29 cellular contexts compared by ENCODE assay signal in genomic region chr1:77234943-77235342, GRCh38. TPM values are rescaled to one million over a fixed set of nuclear protein-coding genes. Genes with fewer than 3 reads are reported as not detected.
"Had no signal": no experiment of that assay in that cellular context is flagged by ENCODE, and none has a peak within 500 bp of the region (broad histone marks: within the 10 kb centered on the region; RNA-seq: fewer than 3 reads in every experiment).

No MANE protein-coding gene starts in this region.

- H3K4me1 Mint-ChIP-seq: endodermal cell had no signal

- ATAC-seq: effector memory CD8-positive, alpha-beta T cell; esophagus mucosa; foreskin keratinocyte; gastrocnemius medialis; gastroesophageal sphincter; heart left ventricle; heart right ventricle had no signal

- DNase-seq: colonic mucosa; cortex of kidney; dermis blood vessel endothelial cell; dorsolateral prefrontal cortex; effector CD4-positive, alpha-beta T cell; effector CD8-positive, alpha-beta T cell; effector memory CD4-positive, alpha-beta T cell; effector memory CD8-positive, alpha-beta T cell; endodermal cell; erythroblast; esophagus squamous epithelium; foreskin fibroblast; foreskin keratinocyte; foreskin melanocyte; gastrocnemius medialis; glutamatergic neuron; head of caudate nucleus; heart left ventricle; heart right ventricle had no signal

- H3K4me3 Mint-ChIP-seq: dendritic cell treated with granulocyte-macrophage colony-stimulating factor and Interleukin-4, amounts not matched to agents 40 ng/mL and 50 ng/mL, for 4 days; effector memory CD8-positive, alpha-beta T cell; endodermal cell had no signal

- H3K27me3 ChIP-seq: colonic mucosa, dorsolateral prefrontal cortex, esophagus muscularis mucosa, esophagus squamous epithelium, gastrocnemius medialis, heart left ventricle, heart right ventricle had no signal

- H3K27ac ChIP-seq: colonic mucosa, coronary artery, dorsolateral prefrontal cortex, epithelial cell of prostate, esophagus muscularis mucosa, esophagus squamous epithelium, foreskin keratinocyte, gastrocnemius medialis, gastroesophageal sphincter, heart left ventricle, heart right ventricle had no signal

- H3K4me1 ChIP-seq: colonic mucosa, esophagus muscularis mucosa, esophagus squamous epithelium, foreskin keratinocyte, gastrocnemius medialis, gastroesophageal sphincter, heart left ventricle, heart right ventricle had no signal

- FAIRE-seq: colon, endometrium, endothelial cell of umbilical vein, frontal cortex had no signal

- H3K4me3 ChIP-seq: colonic mucosa, coronary artery, dorsolateral prefrontal cortex, esophagus muscularis mucosa, esophagus squamous epithelium, gastrocnemius medialis, gastroesophageal sphincter, heart left ventricle, heart right ventricle had no signal

- H3K9me3 ChIP-seq: colonic mucosa, esophagus squamous epithelium, gastrocnemius medialis had no signal

- H3K36me3 ChIP-seq: colonic mucosa, esophagus muscularis mucosa, esophagus squamous epithelium, gastrocnemius medialis, gastroesophageal sphincter, heart left ventricle, heart right ventricle had no signal

- H3K27ac Mint-ChIP-seq: dendritic cell treated with granulocyte-macrophage colony-stimulating factor and Interleukin-4, amounts not matched to agents 40 ng/mL and 50 ng/mL, for 4 days; effector memory CD8-positive, alpha-beta T cell; endodermal cell had no signal

- H3K27me3 Mint-ChIP-seq: dendritic cell treated with granulocyte-macrophage colony-stimulating factor and Interleukin-4, amounts not matched to agents 40 ng/mL and 50 ng/mL, for 4 days had no signal

RNA-seq across cellular contexts. Expression of gene AK5, which starts 46.9 kb away (rescaled TPM):
- total RNA-seq: esophagus mucosa, esophagus squamous epithelium had no signal
